In genomic region chr5:151002681-151003502, GRCh38 we compare ENCODE assay signal across 21 cellular contexts. TPM values are rescaled to one million over a fixed set of nuclear protein-coding genes. Genes with fewer than 3 reads are reported as not detected.
DNase-seq lines count a peak whose midpoint lies in the region; ATAC-seq, FAIRE-seq and TF ChIP-seq lines count a peak whose summit lies in the region.
"Had no signal": no experiment of that assay in that cellular context is flagged by ENCODE, and none has a peak within 500 bp of the region (broad histone marks: within the 10 kb centered on the region; RNA-seq: fewer than 3 reads in every experiment).

No MANE protein-coding gene starts in this region.

- no TSS peak for BruUV-seq in HepG2 (replicated peaks; lab: Mats Ljungman, UMichigan)
- no TSS peak for BruUV-seq in OCI-LY7 (replicated peaks; lab: Mats Ljungman, UMichigan)

- TF ChIP-seq CTCF in colonic mucosa (IDR thresholded peaks at IDR 0.05) (no peak), HepG2 (CRISPR knock-in tag; IDR thresholded peaks at IDR 0.05) (no peak), OCI-LY7 (conservative IDR thresholded peaks at IDR 0.05; ENCODE audit: low read length) (no peak)

- no peak for DNase-seq in Karpas-422
- peak; percentile 9 for DNase-seq in colonic mucosa
- DNase-seq in HepG2 (ENCODE audit: low spot score): no peak
- no peak for DNase-seq in activated CD8-positive, alpha-beta memory T cell treated with anti-CD3 and anti-CD28 coated beads, Interleukin-2, amount 50 U/mL, for 4 hours
- DNase-seq in NCI-H226: no peak
- DNase-seq in OCI-LY7 (ENCODE audit: low spot score): no peak
- DNase-seq in H7: no peak
- DNase-seq: activated CD4-positive, alpha-beta T cell treated with anti-CD3 and anti-CD28 coated beads, Interleukin-2, amount 10 ng/mL, durations not matched to agents 7 days and 5 days; activated CD8-positive, alpha-beta memory T cell treated with anti-CD3 and anti-CD28 coated beads, Interleukin-2, amount 10 ng/mL, durations not matched to agents 7 days and 5 days; activated naive CD4-positive, alpha-beta T cell treated with anti-CD3 and anti-CD28 coated beads, Interleukin-2, amount 50 U/mL, for 16 hours; anterior cingulate cortex; GDM1; MV-4-11; NCI-H1930; NCI-H774; stimulated activated CD8-positive, alpha-beta memory T cell treated with anti-CD3 and anti-CD28 coated beads, Interleukin-4, amount 100 ng/mL, for 48 hours had no signal

- CTCF ChIA-PET in HepG2 (lab: Yijun Ruan, JAX; ENCODE audit: low intra/inter-chr PET ratio, low total read pairs) (interaction anchor here (1.3 to 2.3 kb wide), 3 partner anchors 45 to 112 kb away, joined by 6 to 27 read pairs (median 19); no protein-coding TSS in a partner anchor), OCI-LY7 (lab: Charles Lee; ENCODE audit: unreplicated experiment) (no interaction called here)

- H3K9ac ChIP-seq in Karpas-422 (ENCODE audit: low read length) (no peak overlapping the region), colonic mucosa (ENCODE audit: low read depth in 2 of 2, low read length in 2 of 2) (peak overlapping the region in 1 of 2 donors; percentile 15), HepG2 (ENCODE audit: insufficient read depth, low read depth, low read length) (no peak overlapping the region), subcutaneous abdominal adipose tissue (ENCODE audit: low read length in 5 of 5) (peak overlapping the region in 2 of 5 donors; percentile 36 to 52)

- no peaks in the 10 kb centered on the region for H3K79me2 ChIP-seq in Karpas-422 (ENCODE audit: low read length)
- no peaks in the 10 kb centered on the region for H3K79me2 ChIP-seq in HepG2 (ENCODE audit: insufficient read depth, low read length)
- no peaks in the 10 kb centered on the region for H3K79me2 ChIP-seq in OCI-LY7 (ENCODE audit: insufficient read depth, low read depth, low read length)

- no peak for TF ChIP-seq POLR2A in HepG2 (IDR thresholded peaks at IDR 0.05; ENCODE audit: insufficient read depth in 1 of 2, low read depth in 2 of 2, low read length in 2 of 2)

- no peak overlapping the region for H3K4me3 ChIP-seq in Karpas-422 (ENCODE audit: low read length)
- no peak overlapping the region for H3K4me3 ChIP-seq in colonic mucosa
- H3K4me3 ChIP-seq in HepG2 (replicated peaks in 1 of 3; ENCODE audit: insufficient read depth in 1 of 3, low read depth in 2 of 3, low read length in 3 of 3): no peak overlapping the region
- no peak overlapping the region for H3K4me3 ChIP-seq in subcutaneous abdominal adipose tissue (ENCODE audit: low read depth in 1 of 5, low read length in 5 of 5)
- no peak overlapping the region for H3K4me3 ChIP-seq in OCI-LY7 (ENCODE audit: low read depth, low read length, poor library complexity, severe bottlenecking)
- no peak overlapping the region for H3K4me3 ChIP-seq in H7 (ENCODE audit: insufficient read depth, low read depth, low read length)
- H3K4me3 ChIP-seq: cardiac muscle cell, mucosa of descending colon had no signal

- H3K27me3 ChIP-seq in Karpas-422 (ENCODE audit: low read length) (no peaks in the 10 kb centered on the region), colonic mucosa (no peaks in the 10 kb centered on the region), HepG2 (ENCODE audit: control insufficient read depth in 1 of 2, insufficient read depth in 2 of 2, low read length in 2 of 2) (no peaks in the 10 kb centered on the region), subcutaneous abdominal adipose tissue (ENCODE audit: control insufficient read depth in 5 of 5, insufficient read depth in 4 of 5, low read length in 5 of 5) (no peaks in the 10 kb centered on the region), H7 (ENCODE audit: control insufficient read depth, insufficient read depth, low read length) (no peaks in the 10 kb centered on the region)
- H3K27me3 ChIP-seq: cardiac muscle cell had no signal

- ATAC-seq in HepG2: no peak
- ATAC-seq: activated CD8-positive, alpha-beta memory T cell treated with anti-CD3 and anti-CD28 coated beads, Interleukin-2, amount 10 ng/mL, durations not matched to agents 7 days and 5 days; mucosa of descending colon had no signal

- 0 out of 2 replicates have a peak, but pooled peaks cover 3% of the 10 kb centered on the region for H4K20me1 ChIP-seq in Karpas-422 (ENCODE audit: insufficient read depth, low read depth, low read length)
- no peaks in the 10 kb centered on the region for H4K20me1 ChIP-seq in HepG2 (ENCODE audit: insufficient read depth, low read length)
- no peaks in the 10 kb centered on the region for H4K20me1 ChIP-seq in OCI-LY7 (ENCODE audit: insufficient read depth, low read length)

- H3K36me3 ChIP-seq in Karpas-422 (ENCODE audit: insufficient read depth, low read length): no peaks in the 10 kb centered on the region
- H3K36me3 ChIP-seq in colonic mucosa: no peaks in the 10 kb centered on the region
- H3K36me3 ChIP-seq in HepG2 (replicated peaks in 1 of 2; ENCODE audit: control insufficient read depth in 1 of 2, insufficient read depth in 2 of 2, low read length in 2 of 2): no peaks in the 10 kb centered on the region
- H3K36me3 ChIP-seq in subcutaneous abdominal adipose tissue (ENCODE audit: control insufficient read depth in 5 of 5, insufficient read depth in 5 of 5, low read length in 5 of 5): no peaks in the 10 kb centered on the region
- no peaks in the 10 kb centered on the region for H3K36me3 ChIP-seq in OCI-LY7 (ENCODE audit: insufficient read depth, low read length)
- H3K36me3 ChIP-seq in H7 (replicated peaks; ENCODE audit: control insufficient read depth, insufficient read depth, low read length): no peaks in the 10 kb centered on the region
- H3K36me3 ChIP-seq: cardiac muscle cell had no signal

- no peak overlapping the region for H3K27ac ChIP-seq in Karpas-422 (ENCODE audit: low read length)
- H3K27ac ChIP-seq in colonic mucosa: no peak overlapping the region
- H3K27ac ChIP-seq in HepG2 (ENCODE audit: extremely low read length, insufficient read depth, low read length): no peak overlapping the region
- H3K27ac ChIP-seq in subcutaneous abdominal adipose tissue (ENCODE audit: low read depth, low read length): peak overlapping the region; percentile 98
- H3K27ac ChIP-seq in OCI-LY7 (ENCODE audit: low read depth, low read length, poor library complexity, severe bottlenecking): no peak overlapping the region
- H3K27ac ChIP-seq: cardiac muscle cell had no signal

- H3K9me3 ChIP-seq in Karpas-422 (ENCODE audit: low read length) (no peaks in the 10 kb centered on the region), colonic mucosa (no peaks in the 10 kb centered on the region), HepG2 (ENCODE audit: low read length) (no peaks in the 10 kb centered on the region), subcutaneous abdominal adipose tissue (ENCODE audit: control insufficient read depth in 5 of 5, low read length in 5 of 5) (no peaks in the 10 kb centered on the region), OCI-LY7 (ENCODE audit: low read length) (no peaks in the 10 kb centered on the region)
- H3K9me3 ChIP-seq: mucosa of descending colon had no signal

- H3K4me1 ChIP-seq in Karpas-422 (ENCODE audit: low read length) (peaks cover 8% of the 10 kb centered on the region), colonic mucosa (peaks cover 3% of the 10 kb centered on the region), HepG2 (ENCODE audit: insufficient read depth, low read length) (peaks cover 66% of the 10 kb centered on the region), subcutaneous abdominal adipose tissue (ENCODE audit: control insufficient read depth in 5 of 5, insufficient read depth in 5 of 5, low read length in 5 of 5) (peaks cover 28 to 61% (median 58%) of the 10 kb centered on the region in 5 donors), OCI-LY7 (ENCODE audit: insufficient read depth, low read length, poor library complexity, severe bottlenecking) (no peaks in the 10 kb centered on the region)

- in situ Hi-C loops in HepG2 (cut with HindIII; ENCODE audit: extremely low pct_ligation_motif_present, low pct_unique_long_range_greater_than_20kb): no loop called here

- H3K4me2 ChIP-seq in Karpas-422 (ENCODE audit: low read depth, low read length, poor library complexity, severe bottlenecking): no peak overlapping the region
- H3K4me2 ChIP-seq in HepG2 (ENCODE audit: low read depth, low read length): peak overlapping the region; percentile 44
- H3K4me2 ChIP-seq in OCI-LY7 (ENCODE audit: low read length): no peak overlapping the region

- WGBS in HepG2 (ENCODE audit: low lambda C conversion rate): 55% methylated on average over 9 of the region's 9 CpGs

- TF ChIP-seq RAD21 in HepG2 (CRISPR knock-in tag; IDR thresholded peaks at IDR 0.05): no peak

- no peak for TF ChIP-seq EP300 in HepG2 (IDR thresholded peaks at IDR 0.05; ENCODE audit: low read depth in 2 of 2, low read length in 2 of 2)
- no peak for TF ChIP-seq EP300 in HepG2 (CRISPR knock-in tag; IDR thresholded peaks at IDR 0.05; ENCODE audit: borderline replicate concordance)

- intact Hi-C loops in colonic mucosa (cut with DNase I): loop anchor here (5.0 kb wide), 3 partner anchors 44 to 159 kb away; no protein-coding TSS in a partner anchor
- intact Hi-C loops in HepG2 (cut with micrococcal nuclease; ENCODE audit: unreplicated experiment): loop anchor here (1.0 to 10.0 kb wide), 4 partner anchors 45 to 222 kb away; partner anchors contain the start of gene CCDC69
- intact Hi-C loops in OCI-LY7 (cut with micrococcal nuclease; ENCODE audit: unreplicated experiment): loop anchor here (2.0 kb wide), 1 partner anchor 162 kb away; no protein-coding TSS in a partner anchor

- no peaks in the 10 kb centered on the region for H3K9me2 ChIP-seq in Karpas-422 (replicated peaks; ENCODE audit: insufficient read depth, low read length)
- no peaks in the 10 kb centered on the region for H3K9me2 ChIP-seq in OCI-LY7 (ENCODE audit: insufficient read depth, low read length)

- POLR2A ChIA-PET in HepG2 (lab: Yijun Ruan, JAX): interaction anchor here (0.6 kb wide), 1 partner anchor 152 kb away, joined by 3 read pairs; no protein-coding TSS in a partner anchor
- POLR2A ChIA-PET in OCI-LY7 (lab: Charles Lee): interaction anchor here (1.1 kb wide), 1 partner anchor 19 kb away, joined by 4 read pairs; no protein-coding TSS in a partner anchor

- H2AFZ ChIP-seq in Karpas-422 (ENCODE audit: low read length) (0 out of 2 replicates have a peak overlapping the region, but pooled peaks have one; percentile 46), HepG2 (ENCODE audit: low read length) (no peak overlapping the region), OCI-LY7 (ENCODE audit: low read length) (no peak overlapping the region)

- FAIRE-seq in HepG2 (lab: Jason Lieb, UNC): no peak
- FAIRE-seq: HTR-8/SVneo had no signal

RNA-seq across cellular contexts. Expression of gene GPX3, which starts 17.5 kb away (rescaled TPM):
- not detected in 2 replicates for total RNA-seq in Karpas-422 (2014; rRNA removed; shearing (Covaris generic); ENCODE audit: low replicate concordance)
- total RNA-seq in colonic mucosa: 10 to 100 TPM; 30.2 to 60.5 TPM
- total RNA-seq in HepG2 (2016; rRNA removed; fragmentation: Illumina TruSeq; extraction: Trizol): 31.9 and 33.8 TPM in 2 replicates
- total RNA-seq in HepG2 (2016; cell fraction: cytosol; rRNA removed; fragmentation: Illumina TruSeq; extraction: Trizol; ENCODE audit: low read depth): 15.0 and 22.4 TPM in 2 replicates
- total RNA-seq in HepG2 (2016; cell fraction: insoluble cytoplasmic fraction; rRNA removed; fragmentation: Illumina TruSeq; extraction: Trizol): 27.5 and 35.1 TPM in 2 replicates
- 43.3 and 53.5 TPM in 2 replicates for total RNA-seq in HepG2 (2016; cell fraction: membrane; rRNA removed; fragmentation: Illumina TruSeq; extraction: Trizol)
- 37.4 and 44.4 TPM in 2 replicates for total RNA-seq in HepG2 (2016; cell fraction: nucleus; rRNA removed; fragmentation: Illumina TruSeq; extraction: Trizol)
- 1,506 and 1,892 TPM in 2 replicates for polyA plus RNA-seq in HepG2 (2011; rRNA removed)
- polyA plus RNA-seq in HepG2 (2011; cell fraction: cytosol; rRNA removed): 1,827 and 1,911 TPM in 2 replicates
- 579 and 581 TPM in 2 replicates for polyA plus RNA-seq in HepG2 (2011; cell fraction: nucleus; rRNA removed)
- 440 and 606 TPM in 2 replicates for polyA plus RNA-seq in HepG2 (2012)
- polyA plus RNA-seq in HepG2 (2016; cell fraction: cytosol; fragmentation: Illumina TruSeq; extraction: Trizol; ENCODE audit: low read depth): 58.7 and 88.7 TPM in 2 replicates
- 65.0 and 89.5 TPM in 2 replicates for polyA plus RNA-seq in HepG2 (2016; cell fraction: insoluble cytoplasmic fraction; fragmentation: Illumina TruSeq; extraction: Trizol; ENCODE audit: low read depth)
- polyA plus RNA-seq in HepG2 (2016; cell fraction: membrane; fragmentation: Illumina TruSeq; extraction: Trizol; ENCODE audit: low read depth): 111 and 130 TPM in 2 replicates
- polyA plus RNA-seq in HepG2 (2016; cell fraction: nucleus; fragmentation: Illumina TruSeq; extraction: Trizol; ENCODE audit: insufficient read depth, low read depth): 94.5 and 99.0 TPM in 2 replicates
- polyA minus RNA-seq in HepG2 (2011; rRNA and poly(A)+ RNA removed; ENCODE audit: low replicate concordance): 1.3 and 2,208 TPM in 2 replicates
- 329 and 350 TPM in 2 replicates for polyA minus RNA-seq in HepG2 (2011; cell fraction: cytosol; rRNA and poly(A)+ RNA removed)
- 159 and 243 TPM in 2 replicates for polyA minus RNA-seq in HepG2 (2011; cell fraction: nucleus; rRNA and poly(A)+ RNA removed)
- total RNA-seq in OCI-LY7 (2014; rRNA removed; shearing (Covaris generic)): not detected in 2 replicates
- total RNA-seq in OCI-LY7 (2022): not detected in 2 replicates
- total RNA-seq in H7 (2014; rRNA removed; shearing (Covaris generic)): 22.4 and 39.8 TPM in 2 replicates
- total RNA-seq: activated CD4-positive, alpha-beta T cell treated with anti-CD3 and anti-CD28 coated beads, Interleukin-2, amount 10 ng/mL, durations not matched to agents 7 days and 5 days; activated CD8-positive, alpha-beta memory T cell treated with anti-CD3 and anti-CD28 coated beads, Interleukin-2, amount 10 ng/mL, durations not matched to agents 7 days and 5 days; activated T-helper 1 cell treated with anti-CD3 and anti-CD28 coated beads, Interleukin-12 subunit alpha, Interleukin-12 subunit beta, Interleukin-2, Interleukin-4 antibody, amounts not matched to agents 30 ng/mL and 10 ng/mL and 1 ng/mL, durations not matched to agents 14 hours and 24 hours and 36 hours had no signal

Comparison
In these comparisons a context has a peak if more than half of its experiments do, and no peak if none do; other contexts are left out.
1. RNA of gene GPX3, which starts 17.5 kb away (total RNA-seq): 30.2 to 60.5 TPM in colonic mucosa, 22.4 to 39.8 TPM in H7 and 15.0 to 53.5 TPM in HepG2; not detected in Karpas-422 and not detected in OCI-LY7; every median in the first group is over 10 times any median in the second.